Comparison of ENCODE assay signal across 1 cellular context in the genomic region with DNA sequence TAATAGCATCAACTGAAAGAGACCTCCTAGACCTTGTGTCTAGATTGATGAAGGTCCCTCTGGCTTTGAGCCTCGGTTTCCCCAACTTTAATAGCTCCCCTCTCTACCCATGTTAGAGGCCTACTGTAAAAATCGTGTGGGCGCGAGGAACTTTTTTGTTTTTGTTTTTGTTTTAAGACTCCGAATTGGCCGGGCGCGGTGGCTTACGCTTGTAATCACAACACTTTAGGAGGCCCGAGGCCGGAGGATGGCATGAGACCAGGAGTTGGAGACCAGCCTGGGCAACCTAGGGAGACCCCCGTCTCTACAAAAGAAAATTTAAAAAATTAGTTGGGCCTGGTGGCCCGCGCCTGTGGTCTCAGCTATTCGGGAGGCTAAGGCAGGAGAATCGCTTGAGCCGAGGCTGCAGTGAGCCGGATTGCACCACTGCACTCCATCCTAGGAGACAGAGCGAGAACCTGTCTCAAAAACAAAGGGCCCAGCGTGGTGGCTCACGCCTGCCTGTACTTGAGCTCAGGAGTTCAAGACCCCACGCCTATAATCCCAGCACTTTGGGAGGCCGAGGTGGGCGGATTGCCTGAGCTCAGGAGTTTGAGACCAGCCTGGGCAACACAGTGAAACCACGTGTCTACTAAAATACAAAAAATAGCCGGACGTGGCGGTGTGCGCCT.
A peak's percentile ranks its signal among the peaks of the same experiment; 100 is the strongest.
TF ChIP-seq lines count a peak whose summit lies in the region.

No MANE protein-coding gene starts in this region.

TF ChIP-seq in HCT116, 20 proteins besides CTCF, POLR2A, EP300 and RAD21 (continued from another document):
- TF ChIP-seq TCF7L2 (IDR thresholded peaks at IDR 0.05; ENCODE audit: borderline replicate concordance, extremely low read depth, insufficient read depth, insufficient read length) = no peak
- TF ChIP-seq EGR1 (IDR thresholded peaks at IDR 0.05; ENCODE audit: low read depth) = no peak
- TF ChIP-seq, protein P1, sequence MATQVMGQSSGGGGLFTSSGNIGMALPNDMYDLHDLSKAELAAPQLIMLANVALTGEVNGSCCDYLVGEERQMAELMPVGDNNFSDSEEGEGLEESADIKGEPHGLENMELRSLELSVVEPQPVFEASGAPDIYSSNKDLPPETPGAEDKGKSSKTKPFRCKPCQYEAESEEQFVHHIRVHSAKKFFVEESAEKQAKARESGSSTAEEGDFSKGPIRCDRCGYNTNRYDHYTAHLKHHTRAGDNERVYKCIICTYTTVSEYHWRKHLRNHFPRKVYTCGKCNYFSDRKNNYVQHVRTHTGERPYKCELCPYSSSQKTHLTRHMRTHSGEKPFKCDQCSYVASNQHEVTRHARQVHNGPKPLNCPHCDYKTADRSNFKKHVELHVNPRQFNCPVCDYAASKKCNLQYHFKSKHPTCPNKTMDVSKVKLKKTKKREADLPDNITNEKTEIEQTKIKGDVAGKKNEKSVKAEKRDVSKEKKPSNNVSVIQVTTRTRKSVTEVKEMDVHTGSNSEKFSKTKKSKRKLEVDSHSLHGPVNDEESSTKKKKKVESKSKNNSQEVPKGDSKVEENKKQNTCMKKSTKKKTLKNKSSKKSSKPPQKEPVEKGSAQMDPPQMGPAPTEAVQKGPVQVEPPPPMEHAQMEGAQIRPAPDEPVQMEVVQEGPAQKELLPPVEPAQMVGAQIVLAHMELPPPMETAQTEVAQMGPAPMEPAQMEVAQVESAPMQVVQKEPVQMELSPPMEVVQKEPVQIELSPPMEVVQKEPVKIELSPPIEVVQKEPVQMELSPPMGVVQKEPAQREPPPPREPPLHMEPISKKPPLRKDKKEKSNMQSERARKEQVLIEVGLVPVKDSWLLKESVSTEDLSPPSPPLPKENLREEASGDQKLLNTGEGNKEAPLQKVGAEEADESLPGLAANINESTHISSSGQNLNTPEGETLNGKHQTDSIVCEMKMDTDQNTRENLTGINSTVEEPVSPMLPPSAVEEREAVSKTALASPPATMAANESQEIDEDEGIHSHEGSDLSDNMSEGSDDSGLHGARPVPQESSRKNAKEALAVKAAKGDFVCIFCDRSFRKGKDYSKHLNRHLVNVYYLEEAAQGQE (IDR thresholded peaks at IDR 0.05; ENCODE audit: low read depth) = no peak
- TF ChIP-seq, protein P2, sequence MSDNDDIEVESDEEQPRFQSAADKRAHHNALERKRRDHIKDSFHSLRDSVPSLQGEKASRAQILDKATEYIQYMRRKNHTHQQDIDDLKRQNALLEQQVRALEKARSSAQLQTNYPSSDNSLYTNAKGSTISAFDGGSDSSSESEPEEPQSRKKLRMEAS (IDR thresholded peaks at IDR 0.05) = peak; percentile 5; the same call in 1 of the 2 replicates
- TF ChIP-seq ELF1 (IDR thresholded peaks at IDR 0.05; ENCODE audit: borderline replicate concordance, low read depth) = no peak
- TF ChIP-seq EZH2phosphoT487 (IDR thresholded peaks at IDR 0.05; ENCODE audit: borderline replicate concordance) = no peak
- TF ChIP-seq SIN3A (IDR thresholded peaks at IDR 0.05; ENCODE audit: low read depth) = no peak
